Comparison of ENCODE assay signal across 22 cellular contexts in the genomic region with DNA sequence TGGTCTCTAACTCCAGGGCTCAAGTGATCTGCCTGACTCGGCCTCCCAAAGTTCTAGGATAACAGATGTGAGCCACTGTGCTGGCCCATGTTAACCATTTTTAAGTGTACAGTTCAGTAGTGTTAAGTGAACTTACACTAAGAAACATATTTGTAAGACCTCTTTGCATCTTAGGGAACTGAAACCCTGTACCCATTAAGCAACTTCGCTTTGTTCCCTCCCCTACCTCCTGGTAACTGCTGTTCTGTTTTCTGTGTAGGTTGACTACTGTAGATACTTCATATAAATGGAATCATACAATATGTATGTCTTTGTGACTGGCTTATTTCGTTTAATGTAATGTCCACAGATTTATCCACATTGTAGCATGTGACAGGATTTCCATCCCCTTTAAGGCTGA. TPM values are rescaled to one million over a fixed set of nuclear protein-coding genes. Genes with fewer than 3 reads are reported as not detected.
DNase-seq lines count a peak whose midpoint lies in the region; ATAC-seq, FAIRE-seq and TF ChIP-seq lines count a peak whose summit lies in the region.
"Had no signal": no experiment of that assay in that cellular context is flagged by ENCODE, and none has a peak within 500 bp of the region (broad histone marks: within the 10 kb centered on the region; RNA-seq: fewer than 3 reads in every experiment).

No MANE protein-coding gene starts in this region.

- H3K9me3 ChIP-seq in Karpas-422 (ENCODE audit: low read length) (no peaks in the 10 kb centered on the region), SK-N-SH (no peaks in the 10 kb centered on the region)
- H3K9me3 ChIP-seq: esophagus squamous epithelium, tibial artery had no signal

- H3K4me2 ChIP-seq in Karpas-422 (ENCODE audit: low read depth, low read length, poor library complexity, severe bottlenecking) (no peak overlapping the region), SK-N-SH (no peak overlapping the region)
- H3K4me2 ChIP-seq: smooth muscle cell had no signal

- H4K20me1 ChIP-seq in Karpas-422 (ENCODE audit: insufficient read depth, low read depth, low read length), result no peaks in the 10 kb centered on the region
- H4K20me1 ChIP-seq in SK-N-SH (ENCODE audit: insufficient read depth), result no peaks in the 10 kb centered on the region

- no peak for TF ChIP-seq EP300 in SK-N-SH (IDR thresholded peaks at IDR 0.05; ENCODE audit: borderline replicate concordance in 1 of 2, low read depth in 1 of 2, low read length in 1 of 2)

- H3K4me3 ChIP-seq in Karpas-422 (ENCODE audit: low read length) (no peak overlapping the region), SK-N-SH (ENCODE audit: low read depth in 2 of 2, low read length in 1 of 2) (no peak overlapping the region)
- H3K4me3 ChIP-seq: esophagus squamous epithelium, smooth muscle cell, tibial artery had no signal

- H3K79me2 ChIP-seq in Karpas-422 (ENCODE audit: low read length), result peaks cover 59% of the 10 kb centered on the region
- peaks cover 95% of the 10 kb centered on the region for H3K79me2 ChIP-seq in SK-N-SH (ENCODE audit: insufficient read depth)

- peaks cover 9% of the 10 kb centered on the region for H3F3A ChIP-seq in SK-N-SH (replicated peaks; ENCODE audit: insufficient read depth)

- no peak for TF ChIP-seq RAD21 in SK-N-SH (IDR thresholded peaks at IDR 0.05; ENCODE audit: low read length)

- FAIRE-seq in GM18507 (lab: Jason Lieb, UNC), result peak; percentile 67

- CTCF ChIA-PET in SK-N-SH (lab: Yijun Ruan, JAX), result no interaction called here

- H3K9ac ChIP-seq in Karpas-422 (ENCODE audit: low read length) (no peak overlapping the region), SK-N-SH (no peak overlapping the region)

- H3K36me3 ChIP-seq in Karpas-422 (ENCODE audit: insufficient read depth, low read length) (peaks cover 42% of the 10 kb centered on the region), SK-N-SH (replicated peaks in 1 of 2; ENCODE audit: control insufficient read depth in 1 of 2, insufficient read depth in 2 of 2, low read length in 1 of 2) (peaks cover 14 to 34% of the 10 kb centered on the region in 2 experiments)

- H2AFZ ChIP-seq in Karpas-422 (ENCODE audit: low read length) (no peak overlapping the region), SK-N-SH (ENCODE audit: low read depth) (no peak overlapping the region)

- H3K4me1 ChIP-seq in Karpas-422 (ENCODE audit: low read length) (peaks cover 3% of the 10 kb centered on the region; the same call in 1 of the 2 replicates), SK-N-SH (ENCODE audit: control insufficient read depth in 1 of 2, insufficient read depth in 2 of 2, low read depth in 1 of 2, low read length in 1 of 2) (no peaks in the 10 kb centered on the region)
- H3K4me1 ChIP-seq: esophagus squamous epithelium, tibial artery had no signal

- DNase-seq in GM18507 (ENCODE audit: extremely low spot score, insufficient read length, low read depth), result no peak
- peak; percentile 76 for DNase-seq in Karpas-422
- DNase-seq in SIG-M5 treated with dmso at 0.1 percent for 504 hours (lab: John Stamatoyannopoulos, UW; ENCODE audit: unreplicated experiment), result peak; percentile 92
- peak; percentile 19 for DNase-seq in pons (ENCODE audit: low spot score)
- DNase-seq in SK-N-SH, result no peak
- DNase-seq in NCI-H1694 treated with DMSO at 0.1 percent for 48 hours (lab: John Stamatoyannopoulos, UW), result no peak
- DNase-seq: activated effector memory CD4-positive, alpha-beta T cell treated with Interleukin-2 at 50 U/mL for 16 hours; amygdala; caudate nucleus; esophagus squamous epithelium; GDM1; immature natural killer cell; mammary epithelial cell; NCI-H1048; NCI-H774; T-helper 2 cell; tibial artery had no signal

- H3K27ac ChIP-seq in Karpas-422 (ENCODE audit: low read length) (no peak overlapping the region), SK-N-SH (ENCODE audit: low read depth in 2 of 2, low read length in 1 of 2) (no peak overlapping the region)
- H3K27ac ChIP-seq: esophagus squamous epithelium, tibial artery had no signal

- WGBS in SK-N-SH (ENCODE audit: low lambda C conversion rate), result 92% methylated on average over 3 of the region's 3 CpGs

- POLR2A ChIA-PET in SK-N-SH (lab: Yijun Ruan, JAX), result no interaction called here

- no peak for TF ChIP-seq CTCF in SK-N-SH (IDR thresholded peaks at IDR 0.05)

- H3K27me3 ChIP-seq in Karpas-422 (ENCODE audit: low read length), result no peaks in the 10 kb centered on the region
- no peaks in the 10 kb centered on the region for H3K27me3 ChIP-seq in SK-N-SH (ENCODE audit: insufficient read depth)
- H3K27me3 ChIP-seq: esophagus squamous epithelium, tibial artery had no signal

- H3K9me2 ChIP-seq in Karpas-422 (replicated peaks; ENCODE audit: insufficient read depth, low read length) (no peaks in the 10 kb centered on the region), SK-N-SH (no peaks in the 10 kb centered on the region)

- ATAC-seq in HG03095 (IDR thresholded peaks at IDR 0.05; ENCODE audit: unreplicated experiment), result no peak
- ATAC-seq: activated CD4-positive, CD25-positive, alpha-beta regulatory T cell treated with anti-CD3 and anti-CD28 coated beads, Interleukin-2, amount 50 U/mL, for 24 hours; natural killer cell treated with Interleukin-12 subunit alpha and Interleukin-12 subunit beta and Interleukin-15 and Interleukin-18, amount 100 ng/mL, for 72 hours had no signal

TF ChIP-seq in SK-N-SH, 30 proteins besides CTCF, POLR2A, EP300 and RAD21:
- TF ChIP-seq FOXJ3 (CRISPR knock-in tag; IDR thresholded peaks at IDR 0.05) (no peak), EZH2phosphoT487 (IDR thresholded peaks at IDR 0.05; ENCODE audit: borderline replicate concordance, low read depth) (no peak), NRF1 (IDR thresholded peaks at IDR 0.05; ENCODE audit: low read depth, low read length) (no peak), FOXM1 (IDR thresholded peaks at IDR 0.05; ENCODE audit: low read depth) (no peak), GABPA (IDR thresholded peaks at IDR 0.05; ENCODE audit: low read depth) (no peak), POLR2AphosphoS5 (IDR thresholded peaks at IDR 0.05; ENCODE audit: low read depth, low read length) (no peak), MEF2A (IDR thresholded peaks at IDR 0.05; ENCODE audit: borderline replicate concordance, low read depth) (no peak), NFIC (IDR thresholded peaks at IDR 0.05; ENCODE audit: borderline replicate concordance) (no peak), RCOR1 (IDR thresholded peaks at IDR 0.05; ENCODE audit: low read length) (no peak), RXRA (IDR thresholded peaks at IDR 0.05; ENCODE audit: borderline replicate concordance, low read depth) (no peak), MAX (IDR thresholded peaks at IDR 0.05; ENCODE audit: low read depth) (no peak), PBX3 (IDR thresholded peaks at IDR 0.05) (no peak), SIN3A (IDR thresholded peaks at IDR 0.05; ENCODE audit: borderline replicate concordance, low read depth, low read length) (no peak), MXI1 (IDR thresholded peaks at IDR 0.05; ENCODE audit: low read depth, low read length) (no peak), TCF12 (IDR thresholded peaks at IDR 0.05) (no peak), ELF1 (IDR thresholded peaks at IDR 0.05) (no peak)

RNA-seq across cellular contexts. Expression of gene NUDC, which starts 11.0 kb away (rescaled TPM):
- total RNA-seq in Karpas-422 (2014; rRNA removed; shearing (Covaris generic); ENCODE audit: low replicate concordance), result 28.1 and 76.6 TPM in 2 replicates
- 96.2 and 153 TPM in 2 replicates for polyA plus RNA-seq in SK-N-SH (2012; rRNA removed)
- 144 and 146 TPM in 2 replicates for polyA plus RNA-seq in SK-N-SH (2012; cell fraction: cytosol; rRNA removed)
- polyA plus RNA-seq in SK-N-SH (2012; cell fraction: nucleus; rRNA removed), result 71.1 and 79.5 TPM in 2 replicates

RNA-seq across cellular contexts. Expression of gene NR0B2, which starts 18.8 kb away (rescaled TPM):
- total RNA-seq in Karpas-422 (2014; rRNA removed; shearing (Covaris generic); ENCODE audit: low replicate concordance), result not detected in 2 replicates
- polyA plus RNA-seq in SK-N-SH (2012; rRNA removed), result not detected in 2 replicates
- 0.03 TPM in 1 of 2 replicates, not detected in the other for polyA plus RNA-seq in SK-N-SH (2012; cell fraction: cytosol; rRNA removed)
- 0.06 and 0.09 TPM in 2 replicates for polyA plus RNA-seq in SK-N-SH (2012; cell fraction: nucleus; rRNA removed)
- total RNA-seq: esophagus squamous epithelium; mammary epithelial cell; natural killer cell treated with Interleukin-12 subunit alpha and Interleukin-12 subunit beta and Interleukin-15 and Interleukin-18, amount 100 ng/mL, for 72 hours; posterior vena cava; smooth muscle cell had no signal
- polyA plus RNA-seq: immature natural killer cell, mammary epithelial cell, smooth muscle cell had no signal

RNA-seq across cellular contexts. Expression of gene KDF1, which starts 27.7 kb away (rescaled TPM):
- total RNA-seq in Karpas-422 (2014; rRNA removed; shearing (Covaris generic); ENCODE audit: low replicate concordance), result 0.14 TPM in 1 of 2 replicates, not detected in the other
- polyA plus RNA-seq in SK-N-SH (2012; rRNA removed), result not detected in 2 replicates
- polyA plus RNA-seq in SK-N-SH (2012; cell fraction: cytosol; rRNA removed), result not detected in 2 replicates
- polyA plus RNA-seq in SK-N-SH (2012; cell fraction: nucleus; rRNA removed), result not detected in 2 replicates
- total RNA-seq: natural killer cell treated with Interleukin-12 subunit alpha and Interleukin-12 subunit beta and Interleukin-15 and Interleukin-18, amount 100 ng/mL, for 72 hours; posterior vena cava had no signal

RNA-seq across cellular contexts. Expression of gene GPATCH3, which starts 32.3 kb away (rescaled TPM):
- total RNA-seq in Karpas-422 (2014; rRNA removed; shearing (Covaris generic); ENCODE audit: low replicate concordance), result 5.6 and 10.1 TPM in 2 replicates
- polyA plus RNA-seq in SK-N-SH (2012; rRNA removed), result 9.1 and 11.1 TPM in 2 replicates
- 6.8 and 7.1 TPM in 2 replicates for polyA plus RNA-seq in SK-N-SH (2012; cell fraction: cytosol; rRNA removed)
- 19.0 and 21.5 TPM in 2 replicates for polyA plus RNA-seq in SK-N-SH (2012; cell fraction: nucleus; rRNA removed)

RNA-seq across cellular contexts. Expression of gene GPN2, which starts 42.5 kb away (rescaled TPM):
- total RNA-seq in Karpas-422 (2014; rRNA removed; shearing (Covaris generic); ENCODE audit: low replicate concordance), result 32.6 and 33.3 TPM in 2 replicates
- polyA plus RNA-seq in SK-N-SH (2012; rRNA removed), result 20.6 and 24.0 TPM in 2 replicates
- 12.4 and 12.8 TPM in 2 replicates for polyA plus RNA-seq in SK-N-SH (2012; cell fraction: cytosol; rRNA removed)
- polyA plus RNA-seq in SK-N-SH (2012; cell fraction: nucleus; rRNA removed), result 52.1 and 56.1 TPM in 2 replicates

Comparison
In these comparisons a context has a peak if more than half of its experiments do, and no peak if none do; other contexts are left out.
1. DNase-seq: peak in Karpas-422 (single experiment), SIG-M5 treated with dmso at 0.1 percent for 504 hours (single experiment) and pons (single experiment); none in GM18507 (single experiment), SK-N-SH (single experiment) and NCI-H1694 treated with DMSO at 0.1 percent for 48 hours (single experiment).